In genomic region chr19:45059258-45059965, GRCh38 we compare ENCODE assay signal across 1 cellular context.
TF ChIP-seq lines count a peak whose summit lies in the region.

No MANE protein-coding gene starts in this region.

TF ChIP-seq in GM12878, 131 proteins besides CTCF, POLR2A, EP300 and RAD21 (continues in another document):
- no peak for TF ChIP-seq ETV6 (conservative IDR thresholded peaks at IDR 0.05 in 1 of 2, IDR thresholded peaks at IDR 0.05 in 1 of 2; ENCODE audit: borderline replicate concordance in 1 of 2, low read depth in 1 of 2)
- TF ChIP-seq GATAD2B (conservative IDR thresholded peaks at IDR 0.05; ENCODE audit: low read depth): 0 out of 2 replicates have a peak, but pooled peaks have one; percentile 44
- TF ChIP-seq SPI1 (IDR thresholded peaks at IDR 0.05; ENCODE audit: borderline replicate concordance, insufficient read depth, low read depth, low read length): no peak
- TF ChIP-seq POU2F2 (IDR thresholded peaks at IDR 0.05; ENCODE audit: borderline replicate concordance, low read depth, low read length): 0 out of 3 replicates have a peak, but pooled peaks have one; percentile 26
- peak; percentile 18; the same call in 1 of the 2 replicates for TF ChIP-seq MXI1 (IDR thresholded peaks at IDR 0.05; ENCODE audit: low read depth, low read length)
- peak; percentile 53; the same call in 1 of the 2 replicates for TF ChIP-seq YY1 (IDR thresholded peaks at IDR 0.05; ENCODE audit: low read depth, low read length)
- no peak for TF ChIP-seq ZBTB11 (CRISPR knock-in tag; IDR thresholded peaks at IDR 0.05)
- no peak for TF ChIP-seq PML (IDR thresholded peaks at IDR 0.05; ENCODE audit: low read length)
- no peak for TF ChIP-seq WRNIP1 (IDR thresholded peaks at IDR 0.05; ENCODE audit: borderline replicate concordance, low read depth, low read length)
- TF ChIP-seq BACH1 (IDR thresholded peaks at IDR 0.05; ENCODE audit: borderline replicate concordance): no peak; the same call in 1 of the 2 replicates
- no peak for TF ChIP-seq SMAD1 (IDR thresholded peaks at IDR 0.05; ENCODE audit: low read depth, partially characterized antibody)
- no peak for TF ChIP-seq ZSCAN29 (IDR thresholded peaks at IDR 0.05)
- TF ChIP-seq MLLT1 (IDR thresholded peaks at IDR 0.05): no peak
- TF ChIP-seq RELA (IDR thresholded peaks at IDR 0.05; ENCODE audit: borderline replicate concordance, partially characterized antibody): peak; percentile 24
- TF ChIP-seq MEF2B (IDR thresholded peaks at IDR 0.05; ENCODE audit: partially characterized antibody, poor library complexity, severe bottlenecking): no peak
- no peak for TF ChIP-seq IRF5 (IDR thresholded peaks at IDR 0.05; ENCODE audit: borderline replicate concordance)
- no peak for TF ChIP-seq ZZZ3 (IDR thresholded peaks at IDR 0.05; ENCODE audit: control insufficient read depth, insufficient read length, low read depth)
- TF ChIP-seq RBBP5 (conservative IDR thresholded peaks at IDR 0.05): no peak
- no peak for TF ChIP-seq CBX3 (IDR thresholded peaks at IDR 0.05; ENCODE audit: borderline replicate concordance, low read depth)
- no peak for TF ChIP-seq STAT1 (conservative IDR thresholded peaks at IDR 0.05)
- no peak for TF ChIP-seq NR2C2 (IDR thresholded peaks at IDR 0.05; ENCODE audit: borderline replicate concordance, control insufficient read depth, insufficient read length, low read depth)
- 0 out of 2 replicates have a peak, but pooled peaks have one; percentile 17 for TF ChIP-seq NBN (IDR thresholded peaks at IDR 0.05)
- TF ChIP-seq SMAD5 (IDR thresholded peaks at IDR 0.05; ENCODE audit: low read depth): no peak
- TF ChIP-seq EED (IDR thresholded peaks at IDR 0.05; ENCODE audit: low read depth): no peak
- TF ChIP-seq KLF5 (IDR thresholded peaks at IDR 0.05; ENCODE audit: partially characterized antibody): no peak
- no peak for TF ChIP-seq SP1 (IDR thresholded peaks at IDR 0.05; ENCODE audit: low read depth, low read length)
- no peak for TF ChIP-seq ZNF622 (IDR thresholded peaks at IDR 0.05)
- TF ChIP-seq CEBPB (IDR thresholded peaks at IDR 0.05; ENCODE audit: borderline replicate concordance in 1 of 2, low read depth in 2 of 2, low read length in 2 of 2): no peak
- peak; percentile 60; the same call in 1 of the 2 replicates for TF ChIP-seq PAX5 (IDR thresholded peaks at IDR 0.05; ENCODE audit: borderline replicate concordance, low read depth, low read length)
- TF ChIP-seq LARP7 (IDR thresholded peaks at IDR 0.05): no peak
- peak; percentile 71; the same call in 1 of the 2 replicates for TF ChIP-seq SMARCA5 (IDR thresholded peaks at IDR 0.05)
- TF ChIP-seq ZNF24 (IDR thresholded peaks at IDR 0.05): no peak
- no peak for TF ChIP-seq CREM (IDR thresholded peaks at IDR 0.05; ENCODE audit: low read depth)
- TF ChIP-seq SUPT20H (IDR thresholded peaks at IDR 0.05; ENCODE audit: borderline replicate concordance, control insufficient read depth, low read depth, low read length): no peak
- TF ChIP-seq KAT2A (conservative IDR thresholded peaks at IDR 0.05; ENCODE audit: control insufficient read depth, low read depth, low read length): no peak
- TF ChIP-seq E2F4 (IDR thresholded peaks at IDR 0.05; ENCODE audit: low read depth, low read length): no peak
- TF ChIP-seq RUNX3 (IDR thresholded peaks at IDR 0.05; ENCODE audit: low read length): no peak
- TF ChIP-seq IKZF1 (conservative IDR thresholded peaks at IDR 0.05): no peak
- TF ChIP-seq MAX (IDR thresholded peaks at IDR 0.05; ENCODE audit: low read depth, low read length): no peak
- TF ChIP-seq ZNF274 (IDR thresholded peaks at IDR 0.05; ENCODE audit: insufficient read depth, insufficient read length): no peak
- no peak for TF ChIP-seq BMI1 (IDR thresholded peaks at IDR 0.05; ENCODE audit: borderline replicate concordance)
- no peak for TF ChIP-seq ZBED1 (IDR thresholded peaks at IDR 0.05; ENCODE audit: borderline replicate concordance)
- TF ChIP-seq HDGF (IDR thresholded peaks at IDR 0.05): 0 out of 2 replicates have a peak, but pooled peaks have one; percentile 71
- TF ChIP-seq YBX1 (IDR thresholded peaks at IDR 0.05): no peak
- TF ChIP-seq POLR2AphosphoS5 (IDR thresholded peaks at IDR 0.05; ENCODE audit: low read length): no peak
- no peak for TF ChIP-seq BCL11A (IDR thresholded peaks at IDR 0.05; ENCODE audit: low read depth, low read length)
- TF ChIP-seq BRCA1 (IDR thresholded peaks at IDR 0.05; ENCODE audit: low read depth, low read length): no peak; the same call in 1 of the 2 replicates
- TF ChIP-seq SKIL (IDR thresholded peaks at IDR 0.05; ENCODE audit: low read depth, poor library complexity, severe bottlenecking): no peak
- no peak; the same call in 1 of the 2 replicates for TF ChIP-seq ZNF207 (IDR thresholded peaks at IDR 0.05; ENCODE audit: borderline replicate concordance)
- no peak for TF ChIP-seq ZBTB33 (IDR thresholded peaks at IDR 0.05)
- no peak for TF ChIP-seq STAT3 (IDR thresholded peaks at IDR 0.05; ENCODE audit: low read depth, low read length)
- TF ChIP-seq PKNOX1 (IDR thresholded peaks at IDR 0.05): no peak
- no peak for TF ChIP-seq PBX3 (IDR thresholded peaks at IDR 0.05; ENCODE audit: insufficient replicate concordance, low read depth, low read length)
- TF ChIP-seq RELB (IDR thresholded peaks at IDR 0.05; ENCODE audit: low read depth): no peak
- no peak for TF ChIP-seq SUZ12 (IDR thresholded peaks at IDR 0.05; ENCODE audit: unreplicated experiment)
- no peak for TF ChIP-seq ATF7 (IDR thresholded peaks at IDR 0.05; ENCODE audit: low read depth)
- no peak for TF ChIP-seq TCF7 (IDR thresholded peaks at IDR 0.05; ENCODE audit: borderline replicate concordance)
